Comparison of ENCODE assay signal across 1 cellular context in genomic region chr12:43806737-43807072, GRCh38.
TF ChIP-seq lines count a peak whose summit lies in the region.

No MANE protein-coding gene starts in this region.

TF ChIP-seq in A549, 52 proteins besides CTCF, POLR2A, EP300 and RAD21 (continued from another document):
- TF ChIP-seq BHLHE40 (IDR thresholded peaks at IDR 0.05; ENCODE audit: low read depth, low read length) = no peak
- TF ChIP-seq HOXB5 (CRISPR knock-in tag; IDR thresholded peaks at IDR 0.05) = no peak
- TF ChIP-seq KDM5A (IDR thresholded peaks at IDR 0.05) = no peak
- no peak for TF ChIP-seq ATOH8 (CRISPR knock-in tag; IDR thresholded peaks at IDR 0.05; ENCODE audit: low read depth)
